2 cellular contexts compared by ENCODE assay signal in genomic region chr2:113896791-113897190, GRCh38.
TF ChIP-seq lines count a peak whose summit lies in the region.

No MANE protein-coding gene starts in this region.

TF ChIP-seq in IMR-90, 13 proteins besides CTCF, POLR2A, EP300 and RAD21 (continued from another document):
- TF ChIP-seq MXI1 (IDR thresholded peaks at IDR 0.05; ENCODE audit: borderline replicate concordance, low read depth, low read length) (no peak), SMC3 (IDR thresholded peaks at IDR 0.05; ENCODE audit: low read depth, low read length) (no peak), USF2 (IDR thresholded peaks at IDR 0.05; ENCODE audit: low read depth, low read length) (no peak), RCOR1 (IDR thresholded peaks at IDR 0.05; ENCODE audit: insufficient replicate concordance, low read length) (no peak), FOS (IDR thresholded peaks at IDR 0.05; ENCODE audit: low read depth, low read length) (no peak), MAFK (IDR thresholded peaks at IDR 0.05; ENCODE audit: low read depth, low read length) (no peak), NFE2L2 (IDR thresholded peaks at IDR 0.05; ENCODE audit: low read depth, low read length) (no peak), BHLHE40 (IDR thresholded peaks at IDR 0.05; ENCODE audit: low read depth, low read length) (no peak), RFX5 (IDR thresholded peaks at IDR 0.05; ENCODE audit: low read depth, low read length) (no peak)
- TF ChIP-seq, protein P1, sequence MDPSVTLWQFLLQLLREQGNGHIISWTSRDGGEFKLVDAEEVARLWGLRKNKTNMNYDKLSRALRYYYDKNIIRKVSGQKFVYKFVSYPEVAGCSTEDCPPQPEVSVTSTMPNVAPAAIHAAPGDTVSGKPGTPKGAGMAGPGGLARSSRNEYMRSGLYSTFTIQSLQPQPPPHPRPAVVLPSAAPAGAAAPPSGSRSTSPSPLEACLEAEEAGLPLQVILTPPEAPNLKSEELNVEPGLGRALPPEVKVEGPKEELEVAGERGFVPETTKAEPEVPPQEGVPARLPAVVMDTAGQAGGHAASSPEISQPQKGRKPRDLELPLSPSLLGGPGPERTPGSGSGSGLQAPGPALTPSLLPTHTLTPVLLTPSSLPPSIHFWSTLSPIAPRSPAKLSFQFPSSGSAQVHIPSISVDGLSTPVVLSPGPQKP (IDR thresholded peaks at IDR 0.05; ENCODE audit: borderline replicate concordance, low read depth, low read length) = no peak

TF ChIP-seq in neural cell, 6 proteins besides CTCF, POLR2A, EP300 and RAD21 (continued from another document):
- TF ChIP-seq, protein P2, sequence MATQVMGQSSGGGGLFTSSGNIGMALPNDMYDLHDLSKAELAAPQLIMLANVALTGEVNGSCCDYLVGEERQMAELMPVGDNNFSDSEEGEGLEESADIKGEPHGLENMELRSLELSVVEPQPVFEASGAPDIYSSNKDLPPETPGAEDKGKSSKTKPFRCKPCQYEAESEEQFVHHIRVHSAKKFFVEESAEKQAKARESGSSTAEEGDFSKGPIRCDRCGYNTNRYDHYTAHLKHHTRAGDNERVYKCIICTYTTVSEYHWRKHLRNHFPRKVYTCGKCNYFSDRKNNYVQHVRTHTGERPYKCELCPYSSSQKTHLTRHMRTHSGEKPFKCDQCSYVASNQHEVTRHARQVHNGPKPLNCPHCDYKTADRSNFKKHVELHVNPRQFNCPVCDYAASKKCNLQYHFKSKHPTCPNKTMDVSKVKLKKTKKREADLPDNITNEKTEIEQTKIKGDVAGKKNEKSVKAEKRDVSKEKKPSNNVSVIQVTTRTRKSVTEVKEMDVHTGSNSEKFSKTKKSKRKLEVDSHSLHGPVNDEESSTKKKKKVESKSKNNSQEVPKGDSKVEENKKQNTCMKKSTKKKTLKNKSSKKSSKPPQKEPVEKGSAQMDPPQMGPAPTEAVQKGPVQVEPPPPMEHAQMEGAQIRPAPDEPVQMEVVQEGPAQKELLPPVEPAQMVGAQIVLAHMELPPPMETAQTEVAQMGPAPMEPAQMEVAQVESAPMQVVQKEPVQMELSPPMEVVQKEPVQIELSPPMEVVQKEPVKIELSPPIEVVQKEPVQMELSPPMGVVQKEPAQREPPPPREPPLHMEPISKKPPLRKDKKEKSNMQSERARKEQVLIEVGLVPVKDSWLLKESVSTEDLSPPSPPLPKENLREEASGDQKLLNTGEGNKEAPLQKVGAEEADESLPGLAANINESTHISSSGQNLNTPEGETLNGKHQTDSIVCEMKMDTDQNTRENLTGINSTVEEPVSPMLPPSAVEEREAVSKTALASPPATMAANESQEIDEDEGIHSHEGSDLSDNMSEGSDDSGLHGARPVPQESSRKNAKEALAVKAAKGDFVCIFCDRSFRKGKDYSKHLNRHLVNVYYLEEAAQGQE (IDR thresholded peaks at IDR 0.05; ENCODE audit: borderline replicate concordance) = no peak
- TF ChIP-seq MXI1 (conservative IDR thresholded peaks at IDR 0.05; ENCODE audit: poor library complexity, severe bottlenecking) (no peak), EZH2 (IDR thresholded peaks at IDR 0.05; ENCODE audit: borderline replicate concordance, insufficient read depth, low read length, poor library complexity, severe bottlenecking) (no peak), SMC3 (conservative IDR thresholded peaks at IDR 0.05; ENCODE audit: poor library complexity) (no peak), TAF1 (IDR thresholded peaks at IDR 0.05; ENCODE audit: low read depth) (no peak)
